In genomic region chr13:50192272-50192813, GRCh38 we compare ENCODE assay signal across 2 cellular contexts.
TF ChIP-seq lines count a peak whose summit lies in the region.

No MANE protein-coding gene starts in this region.

TF ChIP-seq in GM23338, 12 proteins besides CTCF, POLR2A, EP300 and RAD21 (continued from another document):
- no peak for TF ChIP-seq ZNF462 (CRISPR knock-in tag; IDR thresholded peaks at IDR 0.05)
- TF ChIP-seq REST (IDR thresholded peaks at IDR 0.05; ENCODE audit: unreplicated experiment): no peak
- TF ChIP-seq EZH2phosphoT487 (IDR thresholded peaks at IDR 0.05; ENCODE audit: unreplicated experiment): no peak

TF ChIP-seq in GM12878, 131 proteins besides CTCF, POLR2A, EP300 and RAD21 (continued from another document):
- no peak for TF ChIP-seq USF1 (IDR thresholded peaks at IDR 0.05; ENCODE audit: borderline replicate concordance, extremely low read length, insufficient read depth, low read depth, low read length)
- TF ChIP-seq CBX5 (IDR thresholded peaks at IDR 0.05; ENCODE audit: low read depth): no peak
- no peak for TF ChIP-seq SUZ12 (IDR thresholded peaks at IDR 0.05; ENCODE audit: unreplicated experiment)
- TF ChIP-seq TBL1XR1 (IDR thresholded peaks at IDR 0.05; ENCODE audit: low read depth, low read length): no peak
- TF ChIP-seq SUPT20H (IDR thresholded peaks at IDR 0.05; ENCODE audit: borderline replicate concordance, control insufficient read depth, low read depth, low read length): no peak
- TF ChIP-seq, protein P1, sequence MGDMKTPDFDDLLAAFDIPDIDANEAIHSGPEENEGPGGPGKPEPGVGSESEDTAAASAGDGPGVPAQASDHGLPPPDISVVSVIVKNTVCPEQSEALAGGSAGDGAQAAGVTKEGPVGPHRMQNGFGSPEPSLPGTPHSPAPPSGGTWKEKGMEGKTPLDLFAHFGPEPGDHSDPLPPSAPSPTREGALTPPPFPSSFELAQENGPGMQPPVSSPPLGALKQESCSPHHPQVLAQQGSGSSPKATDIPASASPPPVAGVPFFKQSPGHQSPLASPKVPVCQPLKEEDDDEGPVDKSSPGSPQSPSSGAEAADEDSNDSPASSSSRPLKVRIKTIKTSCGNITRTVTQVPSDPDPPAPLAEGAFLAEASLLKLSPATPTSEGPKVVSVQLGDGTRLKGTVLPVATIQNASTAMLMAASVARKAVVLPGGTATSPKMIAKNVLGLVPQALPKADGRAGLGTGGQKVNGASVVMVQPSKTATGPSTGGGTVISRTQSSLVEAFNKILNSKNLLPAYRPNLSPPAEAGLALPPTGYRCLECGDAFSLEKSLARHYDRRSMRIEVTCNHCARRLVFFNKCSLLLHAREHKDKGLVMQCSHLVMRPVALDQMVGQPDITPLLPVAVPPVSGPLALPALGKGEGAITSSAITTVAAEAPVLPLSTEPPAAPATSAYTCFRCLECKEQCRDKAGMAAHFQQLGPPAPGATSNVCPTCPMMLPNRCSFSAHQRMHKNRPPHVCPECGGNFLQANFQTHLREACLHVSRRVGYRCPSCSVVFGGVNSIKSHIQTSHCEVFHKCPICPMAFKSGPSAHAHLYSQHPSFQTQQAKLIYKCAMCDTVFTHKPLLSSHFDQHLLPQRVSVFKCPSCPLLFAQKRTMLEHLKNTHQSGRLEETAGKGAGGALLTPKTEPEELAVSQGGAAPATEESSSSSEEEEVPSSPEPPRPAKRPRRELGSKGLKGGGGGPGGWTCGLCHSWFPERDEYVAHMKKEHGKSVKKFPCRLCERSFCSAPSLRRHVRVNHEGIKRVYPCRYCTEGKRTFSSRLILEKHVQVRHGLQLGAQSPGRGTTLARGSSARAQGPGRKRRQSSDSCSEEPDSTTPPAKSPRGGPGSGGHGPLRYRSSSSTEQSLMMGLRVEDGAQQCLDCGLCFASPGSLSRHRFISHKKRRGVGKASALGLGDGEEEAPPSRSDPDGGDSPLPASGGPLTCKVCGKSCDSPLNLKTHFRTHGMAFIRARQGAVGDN (IDR thresholded peaks at IDR 0.05): no peak
- TF ChIP-seq ZSCAN29 (IDR thresholded peaks at IDR 0.05): no peak
- no peak for TF ChIP-seq NFXL1 (IDR thresholded peaks at IDR 0.05; ENCODE audit: borderline replicate concordance)
- TF ChIP-seq HDGF (IDR thresholded peaks at IDR 0.05): no peak
- TF ChIP-seq, protein P2, sequence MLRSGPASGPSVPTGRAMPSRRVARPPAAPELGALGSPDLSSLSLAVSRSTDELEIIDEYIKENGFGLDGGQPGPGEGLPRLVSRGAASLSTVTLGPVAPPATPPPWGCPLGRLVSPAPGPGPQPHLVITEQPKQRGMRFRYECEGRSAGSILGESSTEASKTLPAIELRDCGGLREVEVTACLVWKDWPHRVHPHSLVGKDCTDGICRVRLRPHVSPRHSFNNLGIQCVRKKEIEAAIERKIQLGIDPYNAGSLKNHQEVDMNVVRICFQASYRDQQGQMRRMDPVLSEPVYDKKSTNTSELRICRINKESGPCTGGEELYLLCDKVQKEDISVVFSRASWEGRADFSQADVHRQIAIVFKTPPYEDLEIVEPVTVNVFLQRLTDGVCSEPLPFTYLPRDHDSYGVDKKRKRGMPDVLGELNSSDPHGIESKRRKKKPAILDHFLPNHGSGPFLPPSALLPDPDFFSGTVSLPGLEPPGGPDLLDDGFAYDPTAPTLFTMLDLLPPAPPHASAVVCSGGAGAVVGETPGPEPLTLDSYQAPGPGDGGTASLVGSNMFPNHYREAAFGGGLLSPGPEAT (IDR thresholded peaks at IDR 0.05; ENCODE audit: low read depth): no peak
